25 cellular contexts compared by ENCODE assay signal in the genomic region with DNA sequence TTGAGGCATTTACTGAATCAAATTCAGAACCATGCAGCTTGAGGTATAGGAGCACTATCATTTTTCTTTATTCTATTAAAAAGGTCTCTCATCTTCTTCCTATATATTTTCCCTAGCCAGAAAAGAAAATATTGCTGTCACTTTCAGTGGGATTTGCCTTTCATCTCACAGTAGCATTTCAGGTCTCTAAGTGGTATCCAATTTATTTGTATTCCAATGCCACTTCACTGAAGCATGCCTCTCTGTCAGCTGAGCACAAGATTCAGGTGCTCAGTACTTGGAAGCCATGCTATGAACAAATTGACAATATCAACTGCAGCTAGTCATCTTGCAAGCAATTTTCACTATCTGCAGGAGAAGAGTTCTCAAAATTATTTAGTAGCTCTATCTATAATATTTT.
"Had no signal": no experiment of that assay in that cellular context is flagged by ENCODE, and none has a peak within 500 bp of the region (broad histone marks: within the 10 kb centered on the region; RNA-seq: fewer than 3 reads in every experiment).

No MANE protein-coding gene starts in this region.

- DNase-seq: Kasumi-1, KG1, MG63, NCI-H1048, NCI-H1092 treated with DMSO at 0.1 percent for 48 hours, NCI-H1105 treated with DMSO at 0.1 percent for 48 hours, NCI-H1417, NCI-H1436 treated with DMSO at 0.1 percent for 48 hours, NCI-H1694 treated with DMSO at 0.1 percent for 48 hours, NCI-H187 treated with DMSO at 0.1 percent for 48 hours, NCI-H2029, NCI-H2081, NCI-H2171 treated with DMSO at 0.1 percent for 48 hours, NCI-H2227 treated with DMSO at 0.1 percent for 48 hours, NCI-H345, NCI-H446, NCI-H510A treated with DMSO at 0.1 percent for 48 hours, NCI-H524 treated with DMSO at 0.1 percent for 48 hours, NCI-H526 treated with DMSO at 0.1 percent for 48 hours, NCI-H774, PC-9, SHP77, SIG-M5, SJCRH30, T-cell had no signal
